Comparison of ENCODE assay signal across 26 cellular contexts in the genomic region with DNA sequence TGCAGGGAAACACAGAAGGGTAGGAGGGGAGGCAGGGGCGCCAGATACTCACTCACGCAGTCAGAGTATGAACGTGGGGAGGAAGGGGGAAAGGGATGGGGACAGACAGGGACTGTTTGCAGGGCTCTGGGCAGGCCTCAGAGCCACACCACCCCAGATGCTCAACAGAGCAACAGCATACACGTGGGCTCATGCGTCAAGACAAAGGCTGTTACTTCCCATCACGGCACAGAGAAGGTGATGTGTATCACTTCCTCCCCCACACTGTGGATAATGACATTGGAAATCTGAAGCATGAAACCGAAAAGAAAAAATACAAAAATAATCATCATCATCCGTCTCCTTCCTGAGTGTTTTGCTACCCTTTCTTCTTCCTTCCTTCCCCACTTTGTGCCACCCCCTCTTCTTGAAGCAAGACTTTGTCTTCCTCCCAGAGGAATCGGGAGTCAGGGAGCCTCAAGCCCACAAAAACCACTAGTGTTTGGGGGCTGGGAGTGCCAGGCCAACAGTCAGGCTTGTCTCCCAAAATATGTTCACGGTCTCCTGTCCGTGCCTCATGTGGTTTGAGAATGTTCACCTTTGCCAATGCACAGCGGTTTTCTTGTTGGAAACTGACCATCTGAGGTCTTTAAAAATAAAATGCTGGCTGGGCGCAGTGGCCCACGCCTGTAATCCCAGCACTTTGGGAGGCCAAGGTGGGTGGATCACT. TPM values are rescaled to one million over a fixed set of nuclear protein-coding genes. Genes with fewer than 3 reads are reported as not detected.
A peak's percentile ranks its signal among the peaks of the same experiment; 100 is the strongest.
DNase-seq lines count a peak whose midpoint lies in the region; FAIRE-seq and TF ChIP-seq lines count a peak whose summit lies in the region.
"Had no signal": no experiment of that assay in that cellular context is flagged by ENCODE, and none has a peak within 500 bp of the region (broad histone marks: within the 10 kb centered on the region; RNA-seq: fewer than 3 reads in every experiment).

No MANE protein-coding gene starts in this region.

- H3K9me3 Mint-ChIP-seq in astrocyte (ENCODE audit: unreplicated experiment) (peaks cover 2% of the 10 kb centered on the region), glutamatergic neuron (ENCODE audit: unreplicated experiment) (peaks cover 5% of the 10 kb centered on the region)
- H3K9me3 Mint-ChIP-seq: activated CD4-positive, alpha-beta memory T cell treated with anti-CD3 and anti-CD28 coated beads, Interleukin-2, amount 10 ng/mL, durations not matched to agents 7 days and 5 days; memory B cell had no signal

- CTCF ChIA-PET in OCI-LY7 (lab: Charles Lee; ENCODE audit: unreplicated experiment), result no interaction called here

- H3K4me3 ChIP-seq in BLaER1, result peak overlapping the region; percentile 20; the same call in 1 of the 2 replicates
- no peak overlapping the region for H3K4me3 ChIP-seq in HL-60 (replicated peaks; ENCODE audit: insufficient read depth, low read length)
- H3K4me3 ChIP-seq in astrocyte (ENCODE audit: insufficient read depth, low read depth, low read length), result no peak overlapping the region
- no peak overlapping the region for H3K4me3 ChIP-seq in osteoblast (ENCODE audit: insufficient read depth, low read length)
- no peak overlapping the region for H3K4me3 ChIP-seq in kidney (ENCODE audit: low read length in 2 of 2)
- H3K4me3 ChIP-seq in OCI-LY7 (ENCODE audit: low read depth, low read length, poor library complexity, severe bottlenecking), result no peak overlapping the region
- H3K4me3 ChIP-seq: gastrocnemius medialis, smooth muscle cell, transverse colon had no signal

- H3K36me3 ChIP-seq in BLaER1 (peaks cover 32% of the 10 kb centered on the region), astrocyte (ENCODE audit: insufficient read depth, low read length) (no peaks in the 10 kb centered on the region), osteoblast (ENCODE audit: insufficient read depth, low read length) (no peaks in the 10 kb centered on the region), kidney (ENCODE audit: control insufficient read depth in 1 of 2, insufficient read depth in 2 of 2, low read length in 2 of 2) (no peaks in the 10 kb centered on the region), OCI-LY7 (ENCODE audit: insufficient read depth, low read length) (peaks cover 39% of the 10 kb centered on the region)
- H3K36me3 ChIP-seq: gastrocnemius medialis, transverse colon had no signal

- H3K36me3 Mint-ChIP-seq in astrocyte (ENCODE audit: low read depth, unreplicated experiment) (peaks cover 14% of the 10 kb centered on the region), glutamatergic neuron (ENCODE audit: unreplicated experiment) (peaks cover 5% of the 10 kb centered on the region)

- H3K9me3 ChIP-seq in BLaER1 (peaks cover 18% of the 10 kb centered on the region), astrocyte (ENCODE audit: insufficient read depth, low read depth, low read length) (no peaks in the 10 kb centered on the region), osteoblast (ENCODE audit: low read depth, low read length) (no peaks in the 10 kb centered on the region), kidney (ENCODE audit: control insufficient read depth in 1 of 2, low read length in 2 of 2) (no peaks in the 10 kb centered on the region), OCI-LY7 (ENCODE audit: low read length) (no peaks in the 10 kb centered on the region)
- H3K9me3 ChIP-seq: gastrocnemius medialis, transverse colon had no signal

- H4K20me1 ChIP-seq in BLaER1, result no peaks in the 10 kb centered on the region
- no peaks in the 10 kb centered on the region for H4K20me1 ChIP-seq in astrocyte (ENCODE audit: insufficient read depth, low read length)
- no peaks in the 10 kb centered on the region for H4K20me1 ChIP-seq in osteoblast (ENCODE audit: insufficient read depth, low read length)
- H4K20me1 ChIP-seq in OCI-LY7 (ENCODE audit: insufficient read depth, low read length), result no peaks in the 10 kb centered on the region

- H3K9me2 ChIP-seq in OCI-LY7 (ENCODE audit: insufficient read depth, low read length), result no peaks in the 10 kb centered on the region

- H3K4me2 ChIP-seq in BLaER1, result peak overlapping the region; percentile 93
- H3K4me2 ChIP-seq in astrocyte (ENCODE audit: low read length), result no peak overlapping the region
- H3K4me2 ChIP-seq in osteoblast (ENCODE audit: insufficient read depth, low read length), result peak overlapping the region; percentile 44
- no peak overlapping the region for H3K4me2 ChIP-seq in OCI-LY7 (ENCODE audit: low read length)
- H3K4me2 ChIP-seq: smooth muscle cell had no signal

- H3K4me3 Mint-ChIP-seq in astrocyte (ENCODE audit: unreplicated experiment) (no peak overlapping the region), glutamatergic neuron (ENCODE audit: unreplicated experiment) (no peak overlapping the region)
- H3K4me3 Mint-ChIP-seq: activated CD4-positive, alpha-beta memory T cell treated with anti-CD3 and anti-CD28 coated beads, Interleukin-2, amount 10 ng/mL, durations not matched to agents 7 days and 5 days; activated naive CD8-positive, alpha-beta T cell treated with anti-CD3 and anti-CD28 coated beads for 36 hours; memory B cell had no signal

- TF ChIP-seq CTCF in HL-60 (IDR thresholded peaks at IDR 0.05; ENCODE audit: insufficient read depth, low read length) (no peak), astrocyte (IDR thresholded peaks at IDR 0.05; ENCODE audit: insufficient read depth, low read depth, low read length) (no peak), osteoblast (IDR thresholded peaks at IDR 0.05; ENCODE audit: extremely low read depth, low read depth, low read length) (no peak), kidney (IDR thresholded peaks at IDR 0.05; ENCODE audit: borderline replicate concordance, extremely low read depth, insufficient read depth) (no peak), glutamatergic neuron (IDR thresholded peaks at IDR 0.05; ENCODE audit: partially characterized antibody, unreplicated experiment) (no peak), OCI-LY7 (conservative IDR thresholded peaks at IDR 0.05; ENCODE audit: low read length) (no peak)

- H3K27me3 ChIP-seq in BLaER1, result no peaks in the 10 kb centered on the region
- H3K27me3 ChIP-seq in HL-60 (ENCODE audit: insufficient read depth, poor library complexity, severe bottlenecking), result no peaks in the 10 kb centered on the region
- no peaks in the 10 kb centered on the region for H3K27me3 ChIP-seq in astrocyte (ENCODE audit: insufficient read depth, low read length)
- H3K27me3 ChIP-seq in osteoblast (ENCODE audit: insufficient read depth, low read length), result no peaks in the 10 kb centered on the region
- H3K27me3 ChIP-seq: gastrocnemius medialis, transverse colon had no signal

- intact Hi-C loops in kidney (cut with DNase I), result no loop called here
- intact Hi-C loops in OCI-LY7 (cut with micrococcal nuclease; ENCODE audit: unreplicated experiment), result no loop called here

- H2AFZ ChIP-seq in astrocyte (ENCODE audit: low read depth, low read length), result no peak overlapping the region
- H2AFZ ChIP-seq in osteoblast (ENCODE audit: low read length), result peak overlapping the region; percentile 63
- H2AFZ ChIP-seq in OCI-LY7 (ENCODE audit: low read length), result no peak overlapping the region

- H3K27ac ChIP-seq in BLaER1 (peak overlapping the region; percentile 87), HL-60 (replicated peaks) (peak overlapping the region; percentile 79), astrocyte (ENCODE audit: low read depth, low read length) (no peak overlapping the region), osteoblast (ENCODE audit: low read depth, low read length) (peak overlapping the region; percentile 55), kidney (ENCODE audit: low read depth in 2 of 2, low read length in 2 of 2) (no peak overlapping the region), OCI-LY7 (ENCODE audit: low read depth, low read length, poor library complexity, severe bottlenecking) (no peak overlapping the region)
- H3K27ac ChIP-seq: C4-2B, gastrocnemius medialis, transverse colon had no signal

- H3K27ac Mint-ChIP-seq in astrocyte (ENCODE audit: unreplicated experiment) (no peak overlapping the region), glutamatergic neuron (ENCODE audit: unreplicated experiment) (no peak overlapping the region)
- H3K27ac Mint-ChIP-seq: activated CD4-positive, alpha-beta memory T cell treated with anti-CD3 and anti-CD28 coated beads, Interleukin-2, amount 10 ng/mL, durations not matched to agents 7 days and 5 days; activated naive CD8-positive, alpha-beta T cell treated with anti-CD3 and anti-CD28 coated beads for 36 hours; memory B cell had no signal

- POLR2A ChIA-PET in OCI-LY7 (lab: Charles Lee), result no interaction called here

- no peaks in the 10 kb centered on the region for H3K79me2 ChIP-seq in astrocyte (ENCODE audit: insufficient read depth, low read length)
- H3K79me2 ChIP-seq in osteoblast (ENCODE audit: insufficient read depth, low read length), result no peaks in the 10 kb centered on the region
- H3K79me2 ChIP-seq in OCI-LY7 (ENCODE audit: insufficient read depth, low read depth, low read length), result no peaks in the 10 kb centered on the region

- no peak for FAIRE-seq in astrocyte (lab: Jason Lieb, UNC)
- FAIRE-seq in kidney (lab: Jason Lieb, UNC), result no peak
- FAIRE-seq: endometrium, TTC549 had no signal

- H3K27me3 Mint-ChIP-seq in astrocyte (ENCODE audit: low read depth, unreplicated experiment) (no peaks in the 10 kb centered on the region), glutamatergic neuron (ENCODE audit: unreplicated experiment) (no peaks in the 10 kb centered on the region)
- H3K27me3 Mint-ChIP-seq: activated CD4-positive, alpha-beta memory T cell treated with anti-CD3 and anti-CD28 coated beads, Interleukin-2, amount 10 ng/mL, durations not matched to agents 7 days and 5 days; activated naive CD8-positive, alpha-beta T cell treated with anti-CD3 and anti-CD28 coated beads for 36 hours; memory B cell had no signal

- peaks cover 14% of the 10 kb centered on the region for H3K4me1 Mint-ChIP-seq in astrocyte (ENCODE audit: low read depth, unreplicated experiment)
- peaks cover 20% of the 10 kb centered on the region for H3K4me1 Mint-ChIP-seq in glutamatergic neuron (ENCODE audit: low read depth, unreplicated experiment)
- H3K4me1 Mint-ChIP-seq: activated CD4-positive, alpha-beta memory T cell treated with anti-CD3 and anti-CD28 coated beads, Interleukin-2, amount 10 ng/mL, durations not matched to agents 7 days and 5 days had no signal

- H3K4me1 ChIP-seq in BLaER1 (peaks cover 72% of the 10 kb centered on the region), astrocyte (ENCODE audit: insufficient read depth, low read length) (peaks cover 14% of the 10 kb centered on the region), osteoblast (ENCODE audit: insufficient read depth, low read length) (peaks cover 25% of the 10 kb centered on the region), kidney (ENCODE audit: control insufficient read depth in 1 of 2, insufficient read depth in 1 of 2, low read depth in 1 of 2, low read length in 2 of 2) (no peaks in the 10 kb centered on the region), OCI-LY7 (ENCODE audit: insufficient read depth, low read length, poor library complexity, severe bottlenecking) (no peaks in the 10 kb centered on the region)
- H3K4me1 ChIP-seq: gastrocnemius medialis had no signal

- BruUV-seq in OCI-LY7 (replicated peaks; lab: Mats Ljungman, UMichigan), result no TSS peak

- DNase-seq in HL-60 (ENCODE audit: low read depth in 1 of 2, low spot score in 1 of 2), result peak in 1 of 2 experiments; percentile 54
- peak; percentile 67 for DNase-seq in astrocyte (ENCODE audit: low read depth)
- DNase-seq in osteoblast (ENCODE audit: insufficient read length, low spot score, missing footprints), result no peak
- DNase-seq in kidney, result no peak
- DNase-seq in glutamatergic neuron, result no peak
- no peak for DNase-seq in OCI-LY7 (ENCODE audit: low spot score)
- DNase-seq: activated CD4-positive, alpha-beta memory T cell treated with anti-CD3 and anti-CD28 coated beads, Interleukin-2, amount 10 ng/mL, durations not matched to agents 7 days and 5 days; activated naive CD8-positive, alpha-beta T cell treated with anti-CD3 and anti-CD28 coated beads for 36 hours; aorta; Calu3; dermis blood vessel endothelial cell; gastrocnemius medialis; hippocampal formation; left colon; NCI-H1105 treated with DMSO at 0.1 percent for 48 hours; NCI-H2029 treated with DMSO at 0.1 percent for 48 hours; NCI-H226; occipital lobe; stimulated activated CD4-positive, alpha-beta T cell treated with anti-CD3 and anti-CD28 coated beads, Interleukin-1b, Interleukin-23, amount 100 ng/mL, for 48 hours; transverse colon had no signal

- peak overlapping the region; percentile 65; the same call in 1 of the 2 replicates for H3K9ac ChIP-seq in BLaER1
- H3K9ac ChIP-seq in astrocyte (ENCODE audit: low read length), result no peak overlapping the region
- H3K9ac ChIP-seq in kidney (ENCODE audit: low read length in 2 of 2), result no peak overlapping the region

RNA-seq across cellular contexts. Expression of a gene that starts 20.1 kb away (rescaled TPM):
- total RNA-seq in astrocyte, result 21.5 and 22.1 TPM in 2 replicates
- total RNA-seq in osteoblast, result 20.9 and 27.1 TPM in 2 replicates
- total RNA-seq in kidney, result 37.2 TPM
- polyA plus RNA-seq in kidney (ENCODE audit: insufficient read depth, low read depth, low replicate concordance), result 19.7 TPM
- 16.3 TPM for total RNA-seq in glutamatergic neuron (ENCODE audit: unreplicated experiment)
- 22.7 and 25.6 TPM in 2 replicates for total RNA-seq in OCI-LY7 (2014; rRNA removed; shearing (Covaris generic))
- total RNA-seq in OCI-LY7 (2022), result 40.0 and 51.5 TPM in 2 replicates

Comparison
In these comparisons a context has a peak if more than half of its experiments do, and no peak if none do; other contexts are left out.
1. H3K27ac ChIP-seq: peak in BLaER1 (single experiment), HL-60 (single experiment) and osteoblast (single experiment); none in astrocyte (single experiment), kidney (0 of 2) and OCI-LY7 (single experiment).
2. H3K4me2 ChIP-seq: peak in BLaER1 (single experiment) and osteoblast (single experiment); none in astrocyte (single experiment) and OCI-LY7 (single experiment).